ENCODE assay signal across 16 cellular contexts in genomic region chr1:236701782-236702181, GRCh38. TPM values are rescaled to one million over a fixed set of nuclear protein-coding genes. Genes with fewer than 3 reads are reported as not detected.
A peak's percentile ranks its signal among the peaks of the same experiment; 100 is the strongest.
DNase-seq lines count a peak whose midpoint lies in the region; ATAC-seq and TF ChIP-seq lines count a peak whose summit lies in the region.
"Had no signal": no experiment of that assay in that cellular context is flagged by ENCODE, and none has a peak within 500 bp of the region (broad histone marks: within the 10 kb centered on the region; RNA-seq: fewer than 3 reads in every experiment).

No MANE protein-coding gene starts in this region.

- H3K4me3 Mint-ChIP-seq in brain, result peak overlapping the region in 1 of 5 experiments; percentile 24
- H3K4me3 Mint-ChIP-seq in CD8-positive, alpha-beta T cell, result no peak overlapping the region
- H3K4me3 Mint-ChIP-seq: CD14-positive monocyte; CD8-positive, alpha-beta memory T cell had no signal

- no peaks in the 10 kb centered on the region for H3K36me3 Mint-ChIP-seq in brain
- H3K36me3 Mint-ChIP-seq in CD8-positive, alpha-beta T cell, result no peaks in the 10 kb centered on the region
- H3K36me3 Mint-ChIP-seq: CD14-positive monocyte; CD8-positive, alpha-beta memory T cell had no signal

- H3K27me3 ChIP-seq in endocrine pancreas (ENCODE audit: control insufficient read depth, insufficient read depth, low read length), result no peaks in the 10 kb centered on the region
- H3K27me3 ChIP-seq in right atrium auricular region, result no peaks in the 10 kb centered on the region
- no peaks in the 10 kb centered on the region for H3K27me3 ChIP-seq in psoas muscle (ENCODE audit: insufficient read depth in 3 of 3, low read length in 2 of 3)
- peaks cover 4% of the 10 kb centered on the region for H3K27me3 ChIP-seq in CD8-positive, alpha-beta T cell (ENCODE audit: insufficient read depth, low read length)

- peak; percentile 63 to 76 (median 74) for ATAC-seq in psoas muscle
- no peak for ATAC-seq in CD8-positive, alpha-beta T cell
- ATAC-seq in GM18867 (IDR thresholded peaks at IDR 0.05; ENCODE audit: unreplicated experiment), result no peak
- ATAC-seq: A549, HCT116 had no signal

- H3K27ac Mint-ChIP-seq in brain, result peak overlapping the region in 3 of 5 experiments; percentile 4 to 66 (median 40)
- H3K27ac Mint-ChIP-seq in CD8-positive, alpha-beta T cell, result no peak overlapping the region
- H3K27ac Mint-ChIP-seq: CD14-positive monocyte had no signal

- CTCF ChIA-PET in CD8-positive, alpha-beta T cell (lab: Charles Lee), result no interaction called here

- no peak overlapping the region for H3K9ac ChIP-seq in endocrine pancreas (ENCODE audit: control insufficient read depth, insufficient read depth, low read length)
- H3K9ac ChIP-seq: GM23248 had no signal

- H3K9me3 ChIP-seq in endocrine pancreas (ENCODE audit: control insufficient read depth, low read length), result no peaks in the 10 kb centered on the region
- no peaks in the 10 kb centered on the region for H3K9me3 ChIP-seq in right atrium auricular region
- no peaks in the 10 kb centered on the region for H3K9me3 ChIP-seq in psoas muscle
- no peaks in the 10 kb centered on the region for H3K9me3 ChIP-seq in CD8-positive, alpha-beta T cell (ENCODE audit: low read length)
- H3K9me3 ChIP-seq: A549, Caco-2 had no signal

- H3K4me1 Mint-ChIP-seq in brain, result peaks cover 63% of the 10 kb centered on the region
- no peaks in the 10 kb centered on the region for H3K4me1 Mint-ChIP-seq in CD8-positive, alpha-beta T cell (ENCODE audit: low read depth)
- H3K4me1 Mint-ChIP-seq: CD14-positive monocyte; CD8-positive, alpha-beta memory T cell had no signal

- POLR2A ChIA-PET in CD8-positive, alpha-beta T cell (lab: Charles Lee), result no interaction called here

- H3K27me3 Mint-ChIP-seq in brain, result no peaks in the 10 kb centered on the region
- peaks cover 37% of the 10 kb centered on the region for H3K27me3 Mint-ChIP-seq in CD8-positive, alpha-beta T cell (ENCODE audit: low read depth)

- 29 to 33% (median 33%) methylated on average over 3 of the region's 3 CpGs for WGBS in psoas muscle, 3 donors

- TF ChIP-seq CTCF in brain (conservative IDR thresholded peaks at IDR 0.05) (no peak), right atrium auricular region (IDR thresholded peaks at IDR 0.05) (no peak), psoas muscle (IDR thresholded peaks at IDR 0.05) (no peak)
- TF ChIP-seq CTCF in CD8-positive, alpha-beta T cell (IDR thresholded peaks at IDR 0.05), result no peak

- no peak for DNase-seq in right atrium auricular region (ENCODE audit: low spot score)
- no peak for DNase-seq in psoas muscle
- DNase-seq in CD8-positive, alpha-beta T cell, result no peak
- DNase-seq in superior temporal gyrus (ENCODE audit: extremely low spot score), result no peak
- no peak for DNase-seq in inferior parietal cortex (ENCODE audit: extremely low spot score)
- DNase-seq: Caco-2; CD8-positive, alpha-beta memory T cell; GF-D8; GM23248 had no signal

- intact Hi-C loops in psoas muscle (cut with DNase I), result loop anchor here (2.0 to 5.0 kb wide), 2 partner anchors 13 to 84 kb away; no protein-coding TSS in a partner anchor
- intact Hi-C loops in CD8-positive, alpha-beta T cell (cut with DNase I, micrococcal nuclease), result no loop called here

- H3K36me3 ChIP-seq in endocrine pancreas (ENCODE audit: control insufficient read depth, insufficient read depth, low read length) (no peaks in the 10 kb centered on the region), right atrium auricular region (peaks cover 16% of the 10 kb centered on the region), psoas muscle (ENCODE audit: insufficient read depth in 1 of 2, low read depth in 1 of 2) (no peaks in the 10 kb centered on the region)
- H3K36me3 ChIP-seq in CD8-positive, alpha-beta T cell (ENCODE audit: insufficient read depth, low read length), result no peaks in the 10 kb centered on the region

- H3K27ac ChIP-seq in right atrium auricular region, result peak overlapping the region; percentile 77 to 87
- peak overlapping the region; percentile 99 for H3K27ac ChIP-seq in psoas muscle
- H3K27ac ChIP-seq in CD8-positive, alpha-beta T cell (ENCODE audit: low read depth, low read length), result no peak overlapping the region
- H3K27ac ChIP-seq: A549, GM23248 had no signal

- H3K4me3 ChIP-seq in endocrine pancreas (ENCODE audit: control insufficient read depth, insufficient read depth, low read length) (peak overlapping the region; percentile 11), right atrium auricular region (peak overlapping the region in 1 of 2 donors; percentile 5), psoas muscle (peak overlapping the region; percentile 43)
- H3K4me3 ChIP-seq in CD8-positive, alpha-beta T cell (ENCODE audit: low read depth, low read length), result no peak overlapping the region
- H3K4me3 ChIP-seq: A549, GM23248 had no signal

- H3K9me3 Mint-ChIP-seq in brain, result peaks cover 0 to 2% (median 0%) of the 10 kb centered on the region in 5 experiments
- H3K9me3 Mint-ChIP-seq in CD8-positive, alpha-beta T cell, result no peaks in the 10 kb centered on the region
- H3K9me3 Mint-ChIP-seq: CD14-positive monocyte; CD8-positive, alpha-beta memory T cell had no signal

- H3K4me1 ChIP-seq in endocrine pancreas (ENCODE audit: control insufficient read depth, insufficient read depth, low read length) (no peaks in the 10 kb centered on the region), right atrium auricular region (peaks cover 0 to 26% of the 10 kb centered on the region in 2 donors), psoas muscle (peaks cover 81% of the 10 kb centered on the region)
- H3K4me1 ChIP-seq in CD8-positive, alpha-beta T cell (ENCODE audit: insufficient read depth, low read length), result no peaks in the 10 kb centered on the region
- H3K4me1 ChIP-seq: A549, Caco-2 had no signal

RNA-seq across cellular contexts. Expression of gene ACTN2, which starts 15.5 kb away (rescaled TPM):
- polyA plus RNA-seq in brain (ENCODE audit: insufficient read depth, low read depth, low replicate concordance) (7.3 TPM), psoas muscle (1,000 to 10,000 TPM in 1 of 3 donors, 100 to 1,000 TPM in 2; 792 to 1,560 (median 952) TPM)
- total RNA-seq in right atrium auricular region (1,000 to 10,000 TPM in 1 of 2 donors, 100 to 1,000 TPM in 1; 595 to 1,486 TPM), psoas muscle (1,000 to 10,000 TPM; 2,645 to 4,645 (median 3,147) TPM)
- not detected for total RNA-seq in CD8-positive, alpha-beta T cell
- total RNA-seq: Caco-2; CD8-positive, alpha-beta memory T cell; GM23248 had no signal
- polyA plus RNA-seq: A549; BJ; CD14-positive monocyte; CD8-positive, alpha-beta memory T cell; GM23248 had no signal

Comparison
In these comparisons a context has a peak if more than half of its experiments do, and no peak if none do; other contexts are left out.
1. ATAC-seq: peak in psoas muscle (4 of 4); none in CD8-positive, alpha-beta T cell (single experiment) and GM18867 (single experiment).
2. RNA of gene ACTN2, which starts 15.5 kb away (total RNA-seq): 2,645 to 4,645 TPM in psoas muscle and 595 to 1,486 TPM in right atrium auricular region; not detected in CD8-positive, alpha-beta T cell; every median in the first group is over 100 times any median in the second.
3. intact Hi-C loops: an anchor here in psoas muscle (2.0 to 5.0 kb wide); none called in CD8-positive, alpha-beta T cell.